Comparison of ENCODE assay signal across 18 cellular contexts in the genomic region with DNA sequence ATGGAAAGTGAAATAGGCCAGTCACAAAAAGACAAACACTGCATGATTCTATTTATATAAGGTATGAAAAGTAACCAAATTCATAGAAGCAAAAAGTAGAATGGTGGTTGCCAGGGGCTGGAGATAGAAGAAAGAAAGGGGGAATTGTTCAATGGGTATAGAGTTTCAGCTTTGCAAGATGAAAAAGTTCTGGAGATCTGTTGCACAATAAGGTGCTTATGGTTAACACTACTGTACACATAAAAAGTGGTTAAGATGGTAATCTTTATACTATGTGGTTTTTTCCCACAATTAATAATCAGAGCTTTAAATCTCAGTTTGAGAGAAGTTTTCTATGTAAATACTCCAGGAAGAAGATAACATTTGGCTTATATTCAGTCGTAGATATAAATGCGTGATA.
"Had no signal": no experiment of that assay in that cellular context is flagged by ENCODE, and none has a peak within 500 bp of the region (broad histone marks: within the 10 kb centered on the region; RNA-seq: fewer than 3 reads in every experiment).

No MANE protein-coding gene starts in this region.

- H3K36me3 ChIP-seq: gastroesophageal sphincter, heart right ventricle, spleen, stomach, upper lobe of right lung had no signal

- H3K9me3 ChIP-seq: testis had no signal

- H3K27me3 ChIP-seq: gastroesophageal sphincter, heart right ventricle, spleen, stomach, testis, upper lobe of right lung had no signal

- H3K27ac ChIP-seq: gastroesophageal sphincter, heart right ventricle, psoas muscle, spleen, stomach, testis, upper lobe of right lung had no signal

- DNase-seq: activated CD4-positive, alpha-beta T cell treated with anti-CD3 and anti-CD28 coated beads for 36 hours; activated CD8-positive, alpha-beta T cell treated with anti-CD3 and anti-CD28 coated beads for 36 hours; activated effector memory CD4-positive, alpha-beta T cell treated with anti-CD3 and anti-CD28 coated beads, Interleukin-2, amount 50 U/mL, for 16 hours; activated T-cell treated with anti-CD3 and anti-CD28 coated beads, Interleukin-2, amount 50 U/mL, for 48 hours; cortex of kidney; effector memory CD4-positive, alpha-beta T cell; heart right ventricle; left colon; psoas muscle; spleen; stomach; T-helper 1 cell; testis; upper lobe of right lung had no signal

- H3K4me3 ChIP-seq: gastroesophageal sphincter, heart right ventricle, lung, psoas muscle, spleen, stomach, testis, upper lobe of right lung had no signal

- ATAC-seq: activated CD4-positive, alpha-beta T cell treated with anti-CD3 and anti-CD28 coated beads for 36 hours; activated CD8-positive, alpha-beta T cell treated with anti-CD3 and anti-CD28 coated beads for 36 hours; activated naive CD4-positive, alpha-beta T cell treated with anti-CD3 and anti-CD28 coated beads, Interleukin-2, amount 50 U/mL, for 72 hours; gastroesophageal sphincter; heart right ventricle; left colon; psoas muscle; sciatic nerve; upper lobe of right lung had no signal

- H3K4me1 ChIP-seq: gastroesophageal sphincter, heart right ventricle, psoas muscle, spleen, stomach, testis, upper lobe of right lung had no signal
